In the genomic region with DNA sequence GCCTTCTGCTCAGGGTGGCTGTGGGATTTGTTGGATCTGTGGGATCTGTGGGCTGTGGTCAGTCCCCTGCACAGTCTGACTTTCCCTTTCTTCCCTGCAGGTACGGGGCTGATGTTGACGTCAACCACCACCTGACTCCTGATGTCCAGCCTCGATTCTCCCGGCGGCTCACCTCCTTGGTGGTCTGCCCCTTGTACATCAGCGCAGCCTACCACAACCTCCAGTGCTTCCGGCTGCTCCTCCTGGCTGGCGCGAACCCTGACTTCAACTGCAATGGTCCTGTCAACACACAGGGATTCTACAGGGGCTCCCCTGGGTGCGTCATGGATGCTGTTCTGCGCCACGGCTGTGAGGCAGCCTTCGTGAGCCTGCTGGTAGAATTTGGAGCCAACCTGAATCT, we compare ENCODE assay signal across 16 cellular contexts.
"Had no signal": no experiment of that assay in that cellular context is flagged by ENCODE, and none has a peak within 500 bp of the region (broad histone marks: within the 10 kb centered on the region; RNA-seq: fewer than 3 reads in every experiment).

No MANE protein-coding gene starts in this region.

- H3K27ac Mint-ChIP-seq: activated naive CD4-positive, alpha-beta T cell treated with anti-CD3 and anti-CD28 coated beads, Interleukin-2, amount 10 ng/mL, durations not matched to agents 7 days and 5 days; dendritic cell treated with granulocyte-macrophage colony-stimulating factor and Interleukin-4, amounts not matched to agents 40 ng/mL and 50 ng/mL, for 4 days had no signal

- H3K4me3 Mint-ChIP-seq: activated naive CD4-positive, alpha-beta T cell treated with anti-CD3 and anti-CD28 coated beads, Interleukin-2, amount 10 ng/mL, durations not matched to agents 7 days and 5 days; activated T-cell treated with anti-CD3 and anti-CD28 coated beads, Interleukin-2, amount 50 U/mL, for 4 hours; dendritic cell treated with granulocyte-macrophage colony-stimulating factor and Interleukin-4, amounts not matched to agents 40 ng/mL and 50 ng/mL, for 4 days; immature natural killer cell; natural killer cell had no signal

- ATAC-seq: activated CD4-positive, CD25-positive, alpha-beta regulatory T cell treated with anti-CD3 and anti-CD28 coated beads, Interleukin-2, amount 50 U/mL, for 24 hours; activated T-cell treated with anti-CD3 and anti-CD28 coated beads, Interleukin-2, amount 50 U/mL, for 4 hours; natural killer cell had no signal

- H3K27me3 Mint-ChIP-seq: activated naive CD4-positive, alpha-beta T cell treated with anti-CD3 and anti-CD28 coated beads, Interleukin-2, amount 10 ng/mL, durations not matched to agents 7 days and 5 days; dendritic cell treated with granulocyte-macrophage colony-stimulating factor and Interleukin-4, amounts not matched to agents 40 ng/mL and 50 ng/mL, for 4 days had no signal

- H3K27me3 ChIP-seq: ascending aorta, neutrophil had no signal

- H3K4me2 ChIP-seq: smooth muscle cell had no signal

- H3K4me3 ChIP-seq: ascending aorta, smooth muscle cell had no signal

- DNase-seq: activated effector memory CD4-positive, alpha-beta T cell treated with Interleukin-2 at 50 U/mL for 16 hours; activated naive CD4-positive, alpha-beta T cell treated with anti-CD3 and anti-CD28 coated beads, Interleukin-2, amount 10 ng/mL, durations not matched to agents 7 days and 5 days; activated T-cell treated with anti-CD3 and anti-CD28 coated beads, Interleukin-2, amount 50 U/mL, for 4 hours; cerebellar nuclear complex; effector CD8-positive, alpha-beta T cell; immature natural killer cell; mesendoderm; natural killer cell; stimulated activated CD4-positive, alpha-beta T cell treated with anti-CD3 and anti-CD28 coated beads, Interleukin-4, amount 100 ng/mL, for 1 hour; T-helper 1 cell; T-helper 9 cell had no signal

- H3K9me3 ChIP-seq: ascending aorta, neutrophil had no signal

- H3K9me3 Mint-ChIP-seq: activated naive CD4-positive, alpha-beta T cell treated with anti-CD3 and anti-CD28 coated beads, Interleukin-2, amount 10 ng/mL, durations not matched to agents 7 days and 5 days; activated T-cell treated with anti-CD3 and anti-CD28 coated beads, Interleukin-2, amount 50 U/mL, for 4 hours; dendritic cell treated with granulocyte-macrophage colony-stimulating factor and Interleukin-4, amounts not matched to agents 40 ng/mL and 50 ng/mL, for 4 days; immature natural killer cell; natural killer cell had no signal

- H3K27ac ChIP-seq: ascending aorta, neutrophil had no signal
